In the genomic region with DNA sequence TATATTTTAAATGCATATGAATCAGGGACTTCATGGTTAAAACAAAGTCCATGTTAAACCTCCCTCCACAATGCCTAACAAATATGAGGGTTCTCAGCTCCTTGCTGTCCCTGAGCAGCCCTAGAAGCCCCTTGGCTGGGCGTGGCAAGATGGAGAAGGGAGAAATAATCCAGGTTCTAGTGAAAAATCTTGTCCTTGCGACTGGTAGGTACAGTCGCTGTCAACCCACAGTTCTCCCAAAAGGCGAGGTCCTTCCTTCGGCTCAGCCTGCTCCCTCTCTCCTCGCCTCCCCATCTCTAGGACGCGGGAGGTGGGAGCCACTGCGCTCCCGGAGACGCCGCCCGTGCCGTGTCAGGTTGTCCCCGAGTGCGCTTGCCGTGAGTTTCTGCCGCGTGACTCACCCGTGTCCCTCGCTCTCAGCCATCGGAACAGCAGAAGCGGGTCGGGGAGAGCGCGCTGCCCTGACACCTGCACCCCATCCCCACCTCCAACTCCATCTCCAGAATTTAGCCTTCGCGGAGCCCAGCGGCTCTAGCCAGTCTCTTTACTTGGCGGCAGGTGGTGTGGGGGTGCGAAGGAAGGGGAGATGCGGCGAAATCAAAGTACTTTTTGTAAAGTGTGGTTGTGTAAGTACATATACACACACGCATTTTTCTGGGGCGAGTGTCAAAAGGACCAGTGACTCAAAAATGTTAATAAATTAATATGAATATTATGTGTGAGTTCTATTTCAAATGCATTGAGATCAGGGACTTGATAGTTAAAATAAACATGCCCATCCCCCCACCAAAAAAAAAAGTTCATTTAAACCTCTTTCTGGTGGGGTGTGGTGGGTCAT, we compare ENCODE assay signal across 9 cellular contexts.
DNase-seq lines count a peak whose midpoint lies in the region; ATAC-seq and TF ChIP-seq lines count a peak whose summit lies in the region.
"Had no signal": no experiment of that assay in that cellular context is flagged by ENCODE, and none has a peak within 500 bp of the region (broad histone marks: within the 10 kb centered on the region; RNA-seq: fewer than 3 reads in every experiment).

No MANE protein-coding gene starts in this region.

- intact Hi-C loops in activated CD4-positive, alpha-beta T cell treated with anti-CD3 and anti-CD28 coated beads for 36 hours (cut with DNase I, micrococcal nuclease) = no loop called here

- TF ChIP-seq EP300 in suprapubic skin (IDR thresholded peaks at IDR 0.05) = no peak

- no peaks in the 10 kb centered on the region for H3K36me3 ChIP-seq in duodenal mucosa (ENCODE audit: control insufficient read depth in 1 of 2, insufficient read depth in 2 of 2, low read length in 2 of 2)
- no peaks in the 10 kb centered on the region for H3K36me3 ChIP-seq in liver (ENCODE audit: control insufficient read depth in 4 of 4, insufficient read depth in 3 of 4, low read depth in 1 of 4, low read length in 3 of 4)
- no peaks in the 10 kb centered on the region for H3K36me3 ChIP-seq in suprapubic skin

- peak; percentile 36 for DNase-seq in activated CD4-positive, alpha-beta T cell treated with anti-CD3 and anti-CD28 coated beads for 36 hours
- no peak for DNase-seq in activated CD4-positive, alpha-beta T cell treated with anti-CD3 and anti-CD28 coated beads, Interleukin-2, amount 50 U/mL, for 4 hours
- DNase-seq in suprapubic skin (ENCODE audit: low spot score in 2 of 2) = no peak
- no peak for DNase-seq in NCI-H69 (lab: John Stamatoyannopoulos, UW)

- no peak for TF ChIP-seq CTCF in liver (IDR thresholded peaks at IDR 0.05; ENCODE audit: low read depth, low read length, missing input control)
- TF ChIP-seq CTCF in suprapubic skin (IDR thresholded peaks at IDR 0.05) = no peak

- CTCF ChIA-PET in activated CD4-positive, alpha-beta T cell treated with anti-CD3 and anti-CD28 coated beads for 36 hours (lab: Charles Lee) = no interaction called here

- H3K4me3 ChIP-seq in duodenal mucosa (ENCODE audit: low read depth in 1 of 2, low read length in 2 of 2) (peak overlapping the region; percentile 62 to 68), liver (ENCODE audit: low read depth in 1 of 3, low read length in 3 of 3) (peak overlapping the region; percentile 37 to 74 (median 63)), suprapubic skin (peak overlapping the region; percentile 36)

- no peaks in the 10 kb centered on the region for H3K36me3 Mint-ChIP-seq in activated CD4-positive, alpha-beta T cell treated with anti-CD3 and anti-CD28 coated beads for 36 hours (ENCODE audit: low read depth)

- H3K4me1 Mint-ChIP-seq in activated CD4-positive, alpha-beta T cell treated with anti-CD3 and anti-CD28 coated beads for 36 hours = peaks cover 3% of the 10 kb centered on the region

- H3K9me3 ChIP-seq in duodenal mucosa (ENCODE audit: control insufficient read depth in 1 of 2, low read length in 2 of 2) = no peaks in the 10 kb centered on the region
- H3K9me3 ChIP-seq in liver (ENCODE audit: control insufficient read depth in 4 of 4, low read length in 3 of 4) = no peaks in the 10 kb centered on the region
- no peaks in the 10 kb centered on the region for H3K9me3 ChIP-seq in suprapubic skin

- no peak for TF ChIP-seq POLR2A in suprapubic skin (IDR thresholded peaks at IDR 0.05)

- H3K27ac ChIP-seq in duodenal mucosa (ENCODE audit: low read depth, low read length) (no peak overlapping the region), liver (ENCODE audit: low read depth in 1 of 2, low read length in 2 of 2) (peak overlapping the region; percentile 87 to 92), suprapubic skin (no peak overlapping the region)

- no peak overlapping the region for H3K27ac Mint-ChIP-seq in activated CD4-positive, alpha-beta T cell treated with anti-CD3 and anti-CD28 coated beads for 36 hours

- H3K4me3 Mint-ChIP-seq in activated CD4-positive, alpha-beta T cell treated with anti-CD3 and anti-CD28 coated beads for 36 hours = no peak overlapping the region

- TF ChIP-seq RAD21 in liver (IDR thresholded peaks at IDR 0.05) = peak; percentile 31 to 60

- no peaks in the 10 kb centered on the region for H3K9me3 Mint-ChIP-seq in activated CD4-positive, alpha-beta T cell treated with anti-CD3 and anti-CD28 coated beads for 36 hours (ENCODE audit: low read depth)

- H3K4me1 ChIP-seq in duodenal mucosa (ENCODE audit: control insufficient read depth in 1 of 2, insufficient read depth in 2 of 2, low read length in 2 of 2) (peaks cover 20% of the 10 kb centered on the region in 2 donors), liver (ENCODE audit: control insufficient read depth in 4 of 4, insufficient read depth in 4 of 4, low read length in 3 of 4) (peaks cover 3 to 33% (median 21%) of the 10 kb centered on the region in 4 donors), suprapubic skin (peaks cover 13% of the 10 kb centered on the region)

- POLR2A ChIA-PET in activated CD4-positive, alpha-beta T cell treated with anti-CD3 and anti-CD28 coated beads for 36 hours (lab: Charles Lee) = no interaction called here

- WGBS in liver = 10% methylated on average over 35 of the region's 35 CpGs
- 7% methylated on average over 31 of the region's 35 CpGs for WGBS in suprapubic skin

- ATAC-seq in activated CD4-positive, alpha-beta T cell treated with anti-CD3 and anti-CD28 coated beads for 36 hours = peak; percentile 42
- ATAC-seq in GM19397 (IDR thresholded peaks at IDR 0.05; ENCODE audit: unreplicated experiment) (no peak), GM21737 (IDR thresholded peaks at IDR 0.05; ENCODE audit: unreplicated experiment) (no peak)
- ATAC-seq: activated CD4-positive, CD25-positive, alpha-beta regulatory T cell treated with anti-CD3 and anti-CD28 coated beads, Interleukin-2, amount 50 U/mL, for 24 hours had no signal

- H3K9ac ChIP-seq in duodenal mucosa (ENCODE audit: low read depth in 1 of 2, low read length in 2 of 2) (no peak overlapping the region), liver (ENCODE audit: low read depth in 1 of 2, low read length in 2 of 2) (peak overlapping the region; percentile 53 to 86)

- peaks cover 0 to 3% of the 10 kb centered on the region in 2 donors for H3K27me3 ChIP-seq in duodenal mucosa (ENCODE audit: control insufficient read depth in 1 of 2, insufficient read depth in 2 of 2, low read length in 2 of 2)
- H3K27me3 ChIP-seq in liver (ENCODE audit: control insufficient read depth in 4 of 4, insufficient read depth in 4 of 4, low read length in 3 of 4) = no peaks in the 10 kb centered on the region
- peaks cover 10% of the 10 kb centered on the region for H3K27me3 ChIP-seq in suprapubic skin

- H3K27me3 Mint-ChIP-seq in activated CD4-positive, alpha-beta T cell treated with anti-CD3 and anti-CD28 coated beads for 36 hours = peaks cover 28% of the 10 kb centered on the region

TF ChIP-seq in liver, 16 proteins besides CTCF, POLR2A, EP300 and RAD21:
- TF ChIP-seq RXRA (IDR thresholded peaks at IDR 0.05) (no peak), HNF4G (IDR thresholded peaks at IDR 0.05) (peak; percentile 10)

Comparison
In these comparisons a context has a peak if more than half of its experiments do, and no peak if none do; other contexts are left out.
1. H3K27ac ChIP-seq: peak in liver (2 of 2); none in duodenal mucosa (single experiment) and suprapubic skin (single experiment).
2. H3K9ac ChIP-seq: peak in liver (2 of 2); none in duodenal mucosa (0 of 2).
3. Peak in every context shown above with its lines, with median percentiles within 50 percentile points of each other: H3K4me3 ChIP-seq.